Comparison of ENCODE assay signal across 26 cellular contexts in genomic region chr2:11011359-11011758, GRCh38.
"Had no signal": no experiment of that assay in that cellular context is flagged by ENCODE, and none has a peak within 500 bp of the region (broad histone marks: within the 10 kb centered on the region; RNA-seq: fewer than 3 reads in every experiment).

No MANE protein-coding gene starts in this region.

- H3K4me1 Mint-ChIP-seq: immature natural killer cell; stimulated activated naive B cell treated with anti-CD40 and anti-IgM and Interleukin-4, amounts not matched to agents 10 μg/mL and 1 μg/mL and 100 μg/mL, for 72 hours had no signal

- H3K4me1 ChIP-seq: left ventricle myocardium inferior, pancreas, psoas muscle, stomach, testis, thyroid gland, transverse colon, upper lobe of left lung, vagina had no signal

- DNase-seq: hypothalamus; immature natural killer cell; left ventricle myocardium inferior; mesendoderm; midbrain; mucosa of descending colon; naive thymus-derived CD4-positive, alpha-beta T cell; pancreas; psoas muscle; stimulated activated CD4-positive, alpha-beta T cell treated with anti-CD3 and anti-CD28 coated beads, Interleukin-12 subunit alpha, Interleukin-12 subunit beta, amount 100 ng/mL, for 4 hours; stimulated activated CD4-positive, alpha-beta T cell treated with anti-CD3 and anti-CD28 coated beads, Interleukin-15, amount 100 ng/mL, for 24 hours; stimulated activated CD4-positive, alpha-beta T cell treated with anti-CD3 and anti-CD28 coated beads, Interleukin-2, amount 100 ng/mL, for 24 hours; stimulated activated CD4-positive, alpha-beta T cell treated with anti-CD3 and anti-CD28 coated beads, Interleukin-4, amount 100 ng/mL, for 1 hour; stimulated activated naive B cell treated with anti-CD40 and anti-IgM and Interleukin-4, amounts not matched to agents 10 μg/mL and 1 μg/mL and 100 μg/mL, for 72 hours; stimulated activated naive CD8-positive, alpha-beta T cell treated with anti-CD3 and anti-CD28 coated beads, Interleukin-15, Interleukin-2, amounts not matched to agents 100 U/mL and 50 U/mL, for 24 hours; stomach; testis; thyroid gland; transverse colon; upper lobe of left lung had no signal

- FAIRE-seq: islet of Langerhans, pancreas had no signal

- H3K27ac Mint-ChIP-seq: immature natural killer cell; naive thymus-derived CD4-positive, alpha-beta T cell; natural killer cell treated with Interleukin-12 subunit alpha and Interleukin-12 subunit beta and Interleukin-15 and Interleukin-18, amount 100 ng/mL, for 72 hours; stimulated activated naive B cell treated with anti-CD40 and anti-IgM and Interleukin-4, amounts not matched to agents 10 μg/mL and 1 μg/mL and 100 μg/mL, for 72 hours had no signal

- H3K36me3 ChIP-seq: left ventricle myocardium inferior, pancreas, stomach, thyroid gland, transverse colon, upper lobe of left lung, vagina had no signal

- ATAC-seq: mucosa of descending colon; naive thymus-derived CD4-positive, alpha-beta T cell; natural killer cell treated with Interleukin-12 subunit alpha and Interleukin-12 subunit beta and Interleukin-15 and Interleukin-18, amount 100 ng/mL, for 72 hours; pancreas; psoas muscle; sciatic nerve; stimulated activated naive B cell treated with anti-CD40 and anti-IgM and Interleukin-4, amounts not matched to agents 10 μg/mL and 1 μg/mL and 100 μg/mL, for 72 hours; stimulated activated naive CD8-positive, alpha-beta T cell treated with anti-CD3 and anti-CD28 coated beads, Interleukin-15, Interleukin-2, amounts not matched to agents 100 U/mL and 50 U/mL, for 24 hours had no signal

- H3K9me3 ChIP-seq: mucosa of descending colon, pancreas, psoas muscle, testis, thyroid gland, transverse colon, vagina had no signal

- H3K9me3 Mint-ChIP-seq: natural killer cell treated with Interleukin-12 subunit alpha and Interleukin-12 subunit beta and Interleukin-15 and Interleukin-18, amount 100 ng/mL, for 72 hours had no signal

- H3K27me3 ChIP-seq: pancreas, stomach, testis, thyroid gland, upper lobe of left lung, vagina had no signal

- H3K4me3 ChIP-seq: left ventricle myocardium inferior, lung, mucosa of descending colon, pancreas, psoas muscle, skin epidermis, stomach, testis, thyroid gland, transverse colon, upper lobe of left lung, vagina had no signal

- H3K27ac ChIP-seq: left ventricle myocardium inferior, pancreas, psoas muscle, skin epidermis, stomach, testis, thyroid gland, transverse colon, upper lobe of left lung, vagina had no signal

- H3K4me3 Mint-ChIP-seq: immature natural killer cell; naive thymus-derived CD4-positive, alpha-beta T cell; natural killer cell treated with Interleukin-12 subunit alpha and Interleukin-12 subunit beta and Interleukin-15 and Interleukin-18, amount 100 ng/mL, for 72 hours; stimulated activated naive B cell treated with anti-CD40 and anti-IgM and Interleukin-4, amounts not matched to agents 10 μg/mL and 1 μg/mL and 100 μg/mL, for 72 hours had no signal

- H3K36me3 Mint-ChIP-seq: immature natural killer cell; natural killer cell treated with Interleukin-12 subunit alpha and Interleukin-12 subunit beta and Interleukin-15 and Interleukin-18, amount 100 ng/mL, for 72 hours; stimulated activated naive B cell treated with anti-CD40 and anti-IgM and Interleukin-4, amounts not matched to agents 10 μg/mL and 1 μg/mL and 100 μg/mL, for 72 hours had no signal
